Comparison of ENCODE assay signal across 8 cellular contexts in genomic region chr7:133434246-133434865, GRCh38.
A peak's percentile ranks its signal among the peaks of the same experiment; 100 is the strongest.
DNase-seq lines count a peak whose midpoint lies in the region; ATAC-seq, FAIRE-seq and TF ChIP-seq lines count a peak whose summit lies in the region.

No MANE protein-coding gene starts in this region.

- TF ChIP-seq CTCF in C4-2B (conservative IDR thresholded peaks at IDR 0.05), result peak; percentile 82
- peak; percentile 48 for TF ChIP-seq CTCF in foreskin fibroblast (IDR thresholded peaks at IDR 0.05; ENCODE audit: low read depth, low read length)

- no peak for ATAC-seq in GM18502 (IDR thresholded peaks at IDR 0.05; ENCODE audit: poor library complexity, unreplicated experiment)

- peak; percentile 20 for FAIRE-seq in H54 (lab: Jason Lieb, UNC)

- H3K27ac ChIP-seq in C4-2B, result no peak overlapping the region

- no peak for DNase-seq in H54 (ENCODE audit: insufficient read length, low spot score)
- DNase-seq in RPMI7951 (ENCODE audit: low read depth), result peak; percentile 16
- DNase-seq in foreskin fibroblast, result peak; percentile 10 to 68
- DNase-seq in superior temporal gyrus (ENCODE audit: extremely low spot score), result peak; percentile 74
- DNase-seq in activated T-cell treated with anti-CD3 and anti-CD28 coated beads, Interleukin-2, amount 50 U/mL, for 48 hours, result no peak
- no peak for DNase-seq in COLO668 (lab: John Stamatoyannopoulos, UW; ENCODE audit: unreplicated experiment)

- no peak overlapping the region for H3K4me3 ChIP-seq in foreskin fibroblast (ENCODE audit: low read depth in 1 of 2, low read length in 2 of 2)

- no peak for TF ChIP-seq POLR2A in H54 (IDR thresholded peaks at IDR 0.05; ENCODE audit: low read depth, low read length)

Comparison
In these comparisons a context has a peak if more than half of its experiments do, and no peak if none do; other contexts are left out.
1. DNase-seq: peak in RPMI7951 (single experiment), foreskin fibroblast (2 of 2) and superior temporal gyrus (single experiment); none in H54 (single experiment), activated T-cell treated with anti-CD3 and anti-CD28 coated beads, Interleukin-2, amount 50 U/mL, for 48 hours (0 of 2) and COLO668 (single experiment).